Comparison of ENCODE assay signal across 8 cellular contexts in genomic region chr20:5113615-5113986, GRCh38. TPM values are rescaled to one million over a fixed set of nuclear protein-coding genes. Genes with fewer than 3 reads are reported as not detected.
DNase-seq lines count a peak whose midpoint lies in the region; ATAC-seq and TF ChIP-seq lines count a peak whose summit lies in the region.

No MANE protein-coding gene starts in this region.

- TF ChIP-seq EP300 in tibial nerve (IDR thresholded peaks at IDR 0.05) = no peak

- H3K9ac ChIP-seq in liver (ENCODE audit: low read depth in 1 of 2, low read length in 2 of 2) = peak overlapping the region; percentile 88 to 100

- peaks cover 5 to 32% of the 10 kb centered on the region in 2 donors for H3K4me1 ChIP-seq in adrenal gland (replicated peaks in 1 of 2)
- H3K4me1 ChIP-seq in liver (ENCODE audit: control insufficient read depth in 4 of 4, insufficient read depth in 4 of 4, low read length in 3 of 4) = peaks cover 0 to 18% (median 17%) of the 10 kb centered on the region in 4 donors
- peaks cover 0 to 37% (median 15%) of the 10 kb centered on the region in 4 donors for H3K4me1 ChIP-seq in tibial nerve

- peaks cover 30% of the 10 kb centered on the region for H3K4me1 Mint-ChIP-seq in activated T-cell treated with anti-CD3 and anti-CD28 coated beads, Interleukin-2, amount 50 U/mL, for 4 hours (ENCODE audit: low read depth)

- no peaks in the 10 kb centered on the region for H3K27me3 ChIP-seq in adrenal gland
- H3K27me3 ChIP-seq in liver (ENCODE audit: control insufficient read depth in 4 of 4, insufficient read depth in 4 of 4, low read length in 3 of 4) = no peaks in the 10 kb centered on the region
- H3K27me3 ChIP-seq in tibial nerve = no peaks in the 10 kb centered on the region

- peaks cover 43% of the 10 kb centered on the region for H3K36me3 Mint-ChIP-seq in activated T-cell treated with anti-CD3 and anti-CD28 coated beads, Interleukin-2, amount 50 U/mL, for 4 hours (ENCODE audit: insufficient read depth)

- no peak for TF ChIP-seq RAD21 in liver (IDR thresholded peaks at IDR 0.05)

- TF ChIP-seq POLR2A in adrenal gland (IDR thresholded peaks at IDR 0.05) (no peak), tibial nerve (IDR thresholded peaks at IDR 0.05) (no peak)

- no peaks in the 10 kb centered on the region for H3K9me3 ChIP-seq in adrenal gland (replicated peaks in 1 of 3)
- no peaks in the 10 kb centered on the region for H3K9me3 ChIP-seq in liver (ENCODE audit: control insufficient read depth in 4 of 4, low read length in 3 of 4)
- H3K9me3 ChIP-seq in tibial nerve = no peaks in the 10 kb centered on the region

- peaks cover 0 to 45% of the 10 kb centered on the region in 2 donors for H3K36me3 ChIP-seq in adrenal gland (replicated peaks in 1 of 2)
- H3K36me3 ChIP-seq in liver (ENCODE audit: control insufficient read depth in 4 of 4, insufficient read depth in 3 of 4, low read depth in 1 of 4, low read length in 3 of 4) = peaks cover 5 to 34% (median 29%) of the 10 kb centered on the region in 4 donors
- peaks cover 0 to 63% (median 3%) of the 10 kb centered on the region in 3 donors for H3K36me3 ChIP-seq in tibial nerve

- intact Hi-C loops in adrenal gland (cut with DNase I) = no loop called here

- H3K9me3 Mint-ChIP-seq in activated T-cell treated with anti-CD3 and anti-CD28 coated beads, Interleukin-2, amount 50 U/mL, for 4 hours = no peaks in the 10 kb centered on the region

- no peak for DNase-seq in activated T-cell treated with anti-CD3 and anti-CD28 coated beads, Interleukin-2, amount 50 U/mL, for 4 hours
- no peak for DNase-seq in activated T-cell treated with anti-CD3 and anti-CD28 coated beads, Interleukin-2, amount 50 U/mL, for 1 hour
- DNase-seq in adrenal gland (no peak), tibial nerve (ENCODE audit: low spot score in 2 of 2) (no peak), COLO829 (ENCODE audit: low spot score) (no peak)

- peak overlapping the region; percentile 95 for H3K4me3 Mint-ChIP-seq in activated T-cell treated with anti-CD3 and anti-CD28 coated beads, Interleukin-2, amount 50 U/mL, for 4 hours

- H3K4me3 ChIP-seq in adrenal gland = peak overlapping the region in 2 of 4 donors; percentile 67 to 72
- peak overlapping the region; percentile 71 to 97 (median 89) for H3K4me3 ChIP-seq in liver (ENCODE audit: low read depth in 1 of 3, low read length in 3 of 3)
- peak overlapping the region; percentile 62 to 94 (median 70) for H3K4me3 ChIP-seq in tibial nerve

- H3K27ac ChIP-seq in adrenal gland = peak overlapping the region; percentile 85 to 99 (median 96)
- H3K27ac ChIP-seq in liver (ENCODE audit: low read depth in 1 of 2, low read length in 2 of 2) = peak overlapping the region; percentile 94 to 99
- H3K27ac ChIP-seq in tibial nerve = peak overlapping the region; percentile 73 to 98 (median 93)

- TF ChIP-seq CTCF in adrenal gland (IDR thresholded peaks at IDR 0.05) = no peak
- no peak for TF ChIP-seq CTCF in liver (IDR thresholded peaks at IDR 0.05; ENCODE audit: low read depth, low read length, missing input control)
- TF ChIP-seq CTCF in tibial nerve (IDR thresholded peaks at IDR 0.05) = no peak

- WGBS in adrenal gland, 4 donors = 24 to 33% (median 31%) methylated on average over 3 of the region's 3 CpGs
- 38% methylated on average over 3 of the region's 3 CpGs for WGBS in liver
- 44 to 47% methylated on average over 3 of the region's 3 CpGs for WGBS in tibial nerve, 2 donors

- no peaks in the 10 kb centered on the region for H3K27me3 Mint-ChIP-seq in activated T-cell treated with anti-CD3 and anti-CD28 coated beads, Interleukin-2, amount 50 U/mL, for 4 hours (ENCODE audit: low read depth)

- ATAC-seq in activated T-cell treated with anti-CD3 and anti-CD28 coated beads, Interleukin-2, amount 50 U/mL, for 4 hours = no peak
- ATAC-seq in GM19351 (IDR thresholded peaks at IDR 0.05; ENCODE audit: unreplicated experiment) (no peak), HG02798 (IDR thresholded peaks at IDR 0.05; ENCODE audit: poor library complexity, unreplicated experiment) (no peak)

TF ChIP-seq in liver, 16 proteins besides CTCF, POLR2A, EP300 and RAD21:
- no peak for TF ChIP-seq EGR1 (IDR thresholded peaks at IDR 0.05; ENCODE audit: low read depth in 2 of 2)
- TF ChIP-seq SP1 (IDR thresholded peaks at IDR 0.05) = no peak
- no peak for TF ChIP-seq FOXA1 (IDR thresholded peaks at IDR 0.05)
- TF ChIP-seq NR2F2 (IDR thresholded peaks at IDR 0.05) = no peak
- no peak for TF ChIP-seq HNF4A (conservative IDR thresholded peaks at IDR 0.05)
- no peak for TF ChIP-seq GABPA (IDR thresholded peaks at IDR 0.05 in 1 of 2, conservative IDR thresholded peaks at IDR 0.05 in 1 of 2)
- TF ChIP-seq ATF3 (IDR thresholded peaks at IDR 0.05) = no peak
- no peak for TF ChIP-seq YY1 (IDR thresholded peaks at IDR 0.05)
- no peak for TF ChIP-seq TAF1 (conservative IDR thresholded peaks at IDR 0.05)
- TF ChIP-seq FOXA2 (IDR thresholded peaks at IDR 0.05) = no peak
- TF ChIP-seq, protein P1, sequence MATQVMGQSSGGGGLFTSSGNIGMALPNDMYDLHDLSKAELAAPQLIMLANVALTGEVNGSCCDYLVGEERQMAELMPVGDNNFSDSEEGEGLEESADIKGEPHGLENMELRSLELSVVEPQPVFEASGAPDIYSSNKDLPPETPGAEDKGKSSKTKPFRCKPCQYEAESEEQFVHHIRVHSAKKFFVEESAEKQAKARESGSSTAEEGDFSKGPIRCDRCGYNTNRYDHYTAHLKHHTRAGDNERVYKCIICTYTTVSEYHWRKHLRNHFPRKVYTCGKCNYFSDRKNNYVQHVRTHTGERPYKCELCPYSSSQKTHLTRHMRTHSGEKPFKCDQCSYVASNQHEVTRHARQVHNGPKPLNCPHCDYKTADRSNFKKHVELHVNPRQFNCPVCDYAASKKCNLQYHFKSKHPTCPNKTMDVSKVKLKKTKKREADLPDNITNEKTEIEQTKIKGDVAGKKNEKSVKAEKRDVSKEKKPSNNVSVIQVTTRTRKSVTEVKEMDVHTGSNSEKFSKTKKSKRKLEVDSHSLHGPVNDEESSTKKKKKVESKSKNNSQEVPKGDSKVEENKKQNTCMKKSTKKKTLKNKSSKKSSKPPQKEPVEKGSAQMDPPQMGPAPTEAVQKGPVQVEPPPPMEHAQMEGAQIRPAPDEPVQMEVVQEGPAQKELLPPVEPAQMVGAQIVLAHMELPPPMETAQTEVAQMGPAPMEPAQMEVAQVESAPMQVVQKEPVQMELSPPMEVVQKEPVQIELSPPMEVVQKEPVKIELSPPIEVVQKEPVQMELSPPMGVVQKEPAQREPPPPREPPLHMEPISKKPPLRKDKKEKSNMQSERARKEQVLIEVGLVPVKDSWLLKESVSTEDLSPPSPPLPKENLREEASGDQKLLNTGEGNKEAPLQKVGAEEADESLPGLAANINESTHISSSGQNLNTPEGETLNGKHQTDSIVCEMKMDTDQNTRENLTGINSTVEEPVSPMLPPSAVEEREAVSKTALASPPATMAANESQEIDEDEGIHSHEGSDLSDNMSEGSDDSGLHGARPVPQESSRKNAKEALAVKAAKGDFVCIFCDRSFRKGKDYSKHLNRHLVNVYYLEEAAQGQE (IDR thresholded peaks at IDR 0.05) = no peak
- no peak for TF ChIP-seq ZBTB33 (IDR thresholded peaks at IDR 0.05)
- TF ChIP-seq JUND (IDR thresholded peaks at IDR 0.05) = no peak
- TF ChIP-seq HNF4G (IDR thresholded peaks at IDR 0.05) = no peak
- no peak for TF ChIP-seq RXRA (IDR thresholded peaks at IDR 0.05)
- TF ChIP-seq, protein P2, sequence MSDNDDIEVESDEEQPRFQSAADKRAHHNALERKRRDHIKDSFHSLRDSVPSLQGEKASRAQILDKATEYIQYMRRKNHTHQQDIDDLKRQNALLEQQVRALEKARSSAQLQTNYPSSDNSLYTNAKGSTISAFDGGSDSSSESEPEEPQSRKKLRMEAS (IDR thresholded peaks at IDR 0.05) = no peak

RNA-seq across cellular contexts. Expression of gene TMEM230, which starts 0.7 kb away (rescaled TPM):
- 10 to 100 TPM; 54.0 to 63.6 (median 59.7) TPM for total RNA-seq in activated T-cell treated with anti-CD3 and anti-CD28 coated beads, Interleukin-2, amount 50 U/mL, for 4 hours
- total RNA-seq in adrenal gland (100 to 1,000 TPM in 7 of 8 donors, 10 to 100 TPM in 1; 95.6 to 214 (median 135) TPM), liver (10 to 100 TPM; 53.8 to 75.7 TPM), tibial nerve (10 to 100 TPM; 55.9 to 88.1 (median 84.7) TPM)
- polyA plus RNA-seq in adrenal gland (100 to 1,000 TPM; 206 to 276 (median 240) TPM), liver (100 to 1,000 TPM in 1 of 2 donors, 10 to 100 TPM in 1; 83.1 to 101 TPM)

RNA-seq across cellular contexts. Expression of gene PCNA, which starts 6.2 kb away (rescaled TPM):
- 100 to 1,000 TPM; 368 to 469 (median 411) TPM for total RNA-seq in activated T-cell treated with anti-CD3 and anti-CD28 coated beads, Interleukin-2, amount 50 U/mL, for 4 hours
- 10 to 100 TPM; 40.8 to 97.3 (median 48.6) TPM for total RNA-seq in adrenal gland
- 10 to 100 TPM; 23.5 to 63.8 (median 31.5) TPM for polyA plus RNA-seq in adrenal gland
- total RNA-seq in liver = 100 to 1,000 TPM in 1 of 2 donors, 10 to 100 TPM in 1; 19.3 to 161 TPM
- 10 to 100 TPM; 14.1 to 28.3 TPM for polyA plus RNA-seq in liver
- 10 to 100 TPM; 28.2 to 42.8 (median 37.4) TPM for total RNA-seq in tibial nerve

RNA-seq across cellular contexts. Expression of gene CDS2, which starts 13.2 kb away (rescaled TPM):
- total RNA-seq in activated T-cell treated with anti-CD3 and anti-CD28 coated beads, Interleukin-2, amount 50 U/mL, for 4 hours = 10 to 100 TPM; 31.3 to 37.6 (median 35.3) TPM
- total RNA-seq in adrenal gland = 10 to 100 TPM; 27.8 to 71.0 (median 46.7) TPM
- 10 to 100 TPM; 11.8 to 27.5 (median 12.6) TPM for polyA plus RNA-seq in adrenal gland
- total RNA-seq in liver = 10 to 100 TPM; 17.6 to 31.6 TPM
- polyA plus RNA-seq in liver = 10 to 100 TPM in 1 of 2 donors, 1 to 10 TPM in 1; 9.6 to 11.2 TPM
- total RNA-seq in tibial nerve = 10 to 100 TPM; 29.4 to 35.0 (median 34.1) TPM
